2 cellular contexts compared by ENCODE assay signal in genomic region chr2:60285476-60286316, GRCh38.
TF ChIP-seq lines count a peak whose summit lies in the region.

No MANE protein-coding gene starts in this region.

TF ChIP-seq in GM23338, 12 proteins besides CTCF, POLR2A, EP300 and RAD21:
- no peak for TF ChIP-seq STAT1 (IDR thresholded peaks at IDR 0.05; ENCODE audit: unreplicated experiment)
- TF ChIP-seq NANOG (IDR thresholded peaks at IDR 0.05; ENCODE audit: borderline replicate concordance): no peak
- no peak for TF ChIP-seq ZNF462 (CRISPR knock-in tag; IDR thresholded peaks at IDR 0.05)
- TF ChIP-seq REST (IDR thresholded peaks at IDR 0.05; ENCODE audit: unreplicated experiment): no peak
- no peak for TF ChIP-seq ZNF114 (CRISPR knock-in tag; IDR thresholded peaks at IDR 0.05)
- TF ChIP-seq EZH2 (IDR thresholded peaks at IDR 0.05; ENCODE audit: low read depth, unreplicated experiment): no peak
- TF ChIP-seq ZNF331 (CRISPR knock-in tag; IDR thresholded peaks at IDR 0.05; ENCODE audit: low read depth): no peak
- no peak for TF ChIP-seq JUNB (IDR thresholded peaks at IDR 0.05; ENCODE audit: unreplicated experiment)
- no peak for TF ChIP-seq EZH2phosphoT487 (IDR thresholded peaks at IDR 0.05; ENCODE audit: unreplicated experiment)
- TF ChIP-seq ETS1 (IDR thresholded peaks at IDR 0.05): no peak
- TF ChIP-seq CREB1 (CRISPR knock-in tag; IDR thresholded peaks at IDR 0.05; ENCODE audit: low read depth): no peak
- no peak for TF ChIP-seq POLR2AphosphoS5 (IDR thresholded peaks at IDR 0.05; ENCODE audit: low read depth)

TF ChIP-seq in H1, 55 proteins besides CTCF, POLR2A, EP300 and RAD21:
- TF ChIP-seq KDM5A (IDR thresholded peaks at IDR 0.05; ENCODE audit: low read length) (no peak), RFX5 (IDR thresholded peaks at IDR 0.05; ENCODE audit: borderline replicate concordance, low read depth, low read length) (no peak), GABPA (IDR thresholded peaks at IDR 0.05; ENCODE audit: borderline replicate concordance, insufficient read depth, low read length) (no peak), SP2 (IDR thresholded peaks at IDR 0.05; ENCODE audit: low read length) (no peak), TAF7 (optimal IDR thresholded peaks at IDR 0.05; ENCODE audit: borderline replicate concordance, low read depth, low read length) (no peak), TEAD4 (IDR thresholded peaks at IDR 0.05; ENCODE audit: low read depth, low read length) (no peak), CREB1 (IDR thresholded peaks at IDR 0.05) (no peak), NRF1 (IDR thresholded peaks at IDR 0.05; ENCODE audit: low read depth, low read length) (no peak), KDM4A (IDR thresholded peaks at IDR 0.05; ENCODE audit: low read depth, low read length, severe bottlenecking) (no peak)
